Comparison of ENCODE assay signal across 24 cellular contexts in genomic region chr12:71321531-71321930, GRCh38.
A peak's percentile ranks its signal among the peaks of the same experiment; 100 is the strongest.
DNase-seq lines count a peak whose midpoint lies in the region; ATAC-seq, FAIRE-seq and TF ChIP-seq lines count a peak whose summit lies in the region.
"Had no signal": no experiment of that assay in that cellular context is flagged by ENCODE, and none has a peak within 500 bp of the region (broad histone marks: within the 10 kb centered on the region; RNA-seq: fewer than 3 reads in every experiment).

No MANE protein-coding gene starts in this region.

- H3K79me2 ChIP-seq in HCT116 (ENCODE audit: insufficient read depth, low read length) (no peaks in the 10 kb centered on the region), astrocyte (ENCODE audit: insufficient read depth, low read length) (no peaks in the 10 kb centered on the region), H1 (ENCODE audit: control insufficient read depth in 1 of 2, insufficient read depth in 2 of 2, low read length in 2 of 2) (no peaks in the 10 kb centered on the region), smooth muscle cell (ENCODE audit: low read depth) (no peaks in the 10 kb centered on the region)

- H3K4me2 ChIP-seq in HCT116 (ENCODE audit: low read length) (no peak overlapping the region), astrocyte (ENCODE audit: low read length) (no peak overlapping the region), H1 (ENCODE audit: insufficient read depth in 1 of 2, low read depth in 2 of 2, low read length in 2 of 2) (no peak overlapping the region), smooth muscle cell (no peak overlapping the region)
- H3K4me2 ChIP-seq: A549; BLaER1 treated with 17β-estradiol and CSF1 and Interleukin-3, amounts not matched to agents 10 nM and 100 nM had no signal

- DNase-seq in HCT116 (ENCODE audit: low read depth, low spot score): no peak
- DNase-seq in OCI-M1 (lab: John Stamatoyannopoulos, UW): peak; percentile 29
- DNase-seq in astrocyte (ENCODE audit: low read depth): no peak
- DNase-seq in H1 (ENCODE audit: low read depth in 1 of 2, low spot score in 2 of 2): no peak
- DNase-seq in stimulated activated CD4-positive, alpha-beta T cell treated with anti-CD3 and anti-CD28 coated beads, Interleukin-4, amount 100 ng/mL, for 24 hours: no peak
- DNase-seq in activated CD8-positive, alpha-beta T cell treated with anti-CD3 and anti-CD28 coated beads for 36 hours: no peak
- no peak for DNase-seq in smooth muscle cell (lab: John Stamatoyannopoulos, UW; ENCODE audit: unreplicated experiment)
- DNase-seq: 8988T; ACHN; AML-193; BE2C; CD4-positive, alpha-beta T cell; CD8-positive, alpha-beta memory T cell; DMS 273 treated with DMSO at 0.1 percent for 48 hours; DND-41; GOT3; H7; HCEC 1CT; HFFc6 had no signal

- POLR2A ChIA-PET in HCT116 (lab: Charles Lee): no interaction called here
- POLR2A ChIA-PET in H1 (lab: Charles Lee; ENCODE audit: partially characterized antibody): no interaction called here
- POLR2A ChIA-PET in activated CD8-positive, alpha-beta T cell treated with anti-CD3 and anti-CD28 coated beads for 36 hours (lab: Charles Lee): no interaction called here

- H3K36me3 Mint-ChIP-seq in astrocyte (ENCODE audit: low read depth, unreplicated experiment): no peaks in the 10 kb centered on the region
- H3K36me3 Mint-ChIP-seq in activated CD8-positive, alpha-beta T cell treated with anti-CD3 and anti-CD28 coated beads for 36 hours (ENCODE audit: low read depth): no peaks in the 10 kb centered on the region
- H3K36me3 Mint-ChIP-seq: CD14-positive monocyte had no signal

- H3K4me1 Mint-ChIP-seq in astrocyte (ENCODE audit: low read depth, unreplicated experiment): no peaks in the 10 kb centered on the region
- no peaks in the 10 kb centered on the region for H3K4me1 Mint-ChIP-seq in activated CD8-positive, alpha-beta T cell treated with anti-CD3 and anti-CD28 coated beads for 36 hours (ENCODE audit: low read depth)
- H3K4me1 Mint-ChIP-seq: CD14-positive monocyte; CD8-positive, alpha-beta memory T cell had no signal

- H3K27me3 ChIP-seq in HCT116 (ENCODE audit: insufficient read depth, low read length) (no peaks in the 10 kb centered on the region), astrocyte (ENCODE audit: insufficient read depth, low read length) (no peaks in the 10 kb centered on the region), H1 (replicated peaks in 1 of 4; ENCODE audit: control insufficient read depth in 3 of 4, extremely low read depth in 1 of 4, insufficient read depth in 3 of 4, low read length in 3 of 4) (no peaks in the 10 kb centered on the region), smooth muscle cell (ENCODE audit: low read depth) (no peaks in the 10 kb centered on the region)
- H3K27me3 ChIP-seq: BE2C; BLaER1 treated with 17β-estradiol and CSF1 and Interleukin-3, amounts not matched to agents 10 nM and 100 nM had no signal

- RAD21 ChIA-PET in HCT116 (lab: Charles Lee; ENCODE audit: low non-redundant PET in 1 of 2, low total read pairs in 2 of 2, uncharacterized antibody in 2 of 2, unreplicated experiment in 2 of 2): no interaction called here

- no peak overlapping the region for H4K91ac ChIP-seq in H1 (replicated peaks; ENCODE audit: insufficient read length, low read length)

- BruUV-seq in HCT116 (replicated peaks; lab: Mats Ljungman, UMichigan): no TSS peak

- TF ChIP-seq RAD21 in HCT116 (IDR thresholded peaks at IDR 0.05; ENCODE audit: low read depth) (no peak), H1 (IDR thresholded peaks at IDR 0.05 in 1 of 2, conservative IDR thresholded peaks at IDR 0.05 in 1 of 2; ENCODE audit: low read depth in 2 of 2, low read length in 2 of 2) (no peak)

- TF ChIP-seq CTCF in HCT116 (IDR thresholded peaks at IDR 0.05 in 2 of 3, conservative IDR thresholded peaks at IDR 0.05 in 1 of 3; ENCODE audit: borderline replicate concordance in 1 of 3, insufficient read depth in 1 of 3, low read depth in 2 of 3, low read length in 2 of 3): no peak
- no peak for TF ChIP-seq CTCF in astrocyte (IDR thresholded peaks at IDR 0.05; ENCODE audit: insufficient read depth, low read depth, low read length)
- no peak for TF ChIP-seq CTCF in H1 (IDR thresholded peaks at IDR 0.05; ENCODE audit: control extremely low read depth in 1 of 3, insufficient read depth in 1 of 3, low read depth in 1 of 3, low read length in 3 of 3)
- no peak for TF ChIP-seq CTCF in activated CD8-positive, alpha-beta T cell treated with anti-CD3 and anti-CD28 coated beads for 36 hours (IDR thresholded peaks at IDR 0.05)
- no peak for TF ChIP-seq CTCF in smooth muscle cell (IDR thresholded peaks at IDR 0.05; ENCODE audit: borderline replicate concordance, insufficient read depth, poor library complexity, severe bottlenecking)

- no peaks in the 10 kb centered on the region for H3K9me2 ChIP-seq in HCT116 (ENCODE audit: insufficient read depth)

- H3K27me3 Mint-ChIP-seq in astrocyte (ENCODE audit: low read depth, unreplicated experiment): no peaks in the 10 kb centered on the region
- H3K27me3 Mint-ChIP-seq in activated CD8-positive, alpha-beta T cell treated with anti-CD3 and anti-CD28 coated beads for 36 hours: no peaks in the 10 kb centered on the region
- H3K27me3 Mint-ChIP-seq: CD4-positive, alpha-beta T cell had no signal

- no peak overlapping the region for H3K9ac ChIP-seq in HCT116 (ENCODE audit: low read length)
- H3K9ac ChIP-seq in astrocyte (ENCODE audit: low read length): no peak overlapping the region
- no peak overlapping the region for H3K9ac ChIP-seq in H1 (replicated peaks in 1 of 4; ENCODE audit: extremely low read depth in 1 of 4, low read depth in 3 of 4, low read length in 3 of 4)
- H3K9ac ChIP-seq in smooth muscle cell (ENCODE audit: low read depth): no peak overlapping the region
- H3K9ac ChIP-seq: BLaER1 treated with 17β-estradiol and CSF1 and Interleukin-3, amounts not matched to agents 10 nM and 100 nM had no signal

- H3K36me3 ChIP-seq in HCT116 (ENCODE audit: control insufficient read depth in 1 of 2, insufficient read depth in 2 of 2, low read length in 2 of 2) (no peaks in the 10 kb centered on the region), astrocyte (ENCODE audit: insufficient read depth, low read length) (no peaks in the 10 kb centered on the region), H1 (ENCODE audit: control insufficient read depth in 2 of 4, insufficient read depth in 4 of 4, low read length in 3 of 4) (peaks cover 0 to 2% (median 0%) of the 10 kb centered on the region in 4 experiments; a peak in 1 of 8 replicates), smooth muscle cell (ENCODE audit: low read depth) (no peaks in the 10 kb centered on the region)
- H3K36me3 ChIP-seq: BE2C; BLaER1 treated with 17β-estradiol and CSF1 and Interleukin-3, amounts not matched to agents 10 nM and 100 nM had no signal

- H3K9me3 ChIP-seq in HCT116 (ENCODE audit: control insufficient read depth in 1 of 2, insufficient read depth in 1 of 2, low read depth in 1 of 2, low read length in 2 of 2) (peaks cover 4 to 6% of the 10 kb centered on the region in 2 experiments; a peak in 2 of 4 replicates), astrocyte (ENCODE audit: insufficient read depth, low read depth, low read length) (peaks cover 3% of the 10 kb centered on the region), H1 (ENCODE audit: insufficient read depth in 2 of 2, low read depth in 1 of 2, low read length in 1 of 2) (peaks cover 10 to 12% of the 10 kb centered on the region in 2 experiments; a peak in 2 of 4 replicates), smooth muscle cell (replicated peaks; ENCODE audit: low read depth) (peaks cover 6% of the 10 kb centered on the region)

- no peak overlapping the region for H2BK15ac ChIP-seq in H1 (ENCODE audit: low read length)

- intact Hi-C loops in HCT116 (cut with micrococcal nuclease): no loop called here
- intact Hi-C loops in activated CD8-positive, alpha-beta T cell treated with anti-CD3 and anti-CD28 coated beads for 36 hours (cut with micrococcal nuclease): no loop called here

- H2BK5ac ChIP-seq in H1 (ENCODE audit: low read depth, low read length): no peak overlapping the region

- ATAC-seq in HCT116: no peak
- no peak for ATAC-seq in activated CD8-positive, alpha-beta T cell treated with anti-CD3 and anti-CD28 coated beads for 36 hours
- ATAC-seq: A549 had no signal

- H2AFZ ChIP-seq in HCT116 (ENCODE audit: low read depth, low read length, poor library complexity, severe bottlenecking) (no peak overlapping the region), astrocyte (ENCODE audit: low read depth, low read length) (no peak overlapping the region), H1 (ENCODE audit: low read length) (no peak overlapping the region), smooth muscle cell (ENCODE audit: low read depth) (no peak overlapping the region)

- peaks cover 18% of the 10 kb centered on the region for H3K9me3 Mint-ChIP-seq in astrocyte (ENCODE audit: unreplicated experiment)
- peaks cover 22% of the 10 kb centered on the region for H3K9me3 Mint-ChIP-seq in activated CD8-positive, alpha-beta T cell treated with anti-CD3 and anti-CD28 coated beads for 36 hours

- no peak overlapping the region for H3K4me3 Mint-ChIP-seq in astrocyte (ENCODE audit: unreplicated experiment)
- no peak overlapping the region for H3K4me3 Mint-ChIP-seq in activated CD8-positive, alpha-beta T cell treated with anti-CD3 and anti-CD28 coated beads for 36 hours
- H3K4me3 Mint-ChIP-seq: CD14-positive monocyte; CD4-positive, alpha-beta T cell; CD8-positive, alpha-beta memory T cell; HFFc6 had no signal

- no peak overlapping the region for H4K8ac ChIP-seq in H1 (ENCODE audit: extremely low read depth, insufficient read depth, low read length)

- H3K4ac ChIP-seq in H1 (replicated peaks; ENCODE audit: insufficient read length, low read depth, low read length): no peak overlapping the region

- H3K56ac ChIP-seq in H1 (replicated peaks; ENCODE audit: insufficient read length, low read depth, low read length): no peak overlapping the region

- H3K4me3 ChIP-seq in HCT116 (replicated peaks in 1 of 2; ENCODE audit: low read depth in 1 of 2, low read length in 2 of 2) (no peak overlapping the region), astrocyte (ENCODE audit: insufficient read depth, low read depth, low read length) (no peak overlapping the region), H1 (ENCODE audit: extremely low read depth in 1 of 4, insufficient read depth in 2 of 4, low read depth in 3 of 4, low read length in 4 of 4) (no peak overlapping the region), smooth muscle cell (no peak overlapping the region)
- H3K4me3 ChIP-seq: A549; BLaER1 treated with 17β-estradiol and CSF1 and Interleukin-3, amounts not matched to agents 10 nM and 100 nM had no signal

- H4K20me1 ChIP-seq in HCT116 (ENCODE audit: insufficient read depth) (no peaks in the 10 kb centered on the region), astrocyte (ENCODE audit: insufficient read depth, low read length) (no peaks in the 10 kb centered on the region), H1 (replicated peaks in 1 of 2; ENCODE audit: control insufficient read depth in 1 of 2, insufficient read depth in 2 of 2, low read length in 2 of 2) (no peaks in the 10 kb centered on the region), smooth muscle cell (ENCODE audit: low read depth) (no peaks in the 10 kb centered on the region)
- H4K20me1 ChIP-seq: BLaER1 treated with 17β-estradiol and CSF1 and Interleukin-3, amounts not matched to agents 10 nM and 100 nM had no signal

- no peak overlapping the region for H2BK12ac ChIP-seq in H1 (ENCODE audit: low read depth, low read length)

- H3K23ac ChIP-seq in H1 (ENCODE audit: insufficient read length): no peak overlapping the region

- no peak for TF ChIP-seq EP300 in H1 (IDR thresholded peaks at IDR 0.05; ENCODE audit: borderline replicate concordance in 1 of 2, low read depth in 2 of 2, low read length in 2 of 2)

- H3K14ac ChIP-seq in H1 (ENCODE audit: insufficient read length): no peak overlapping the region

- H3K27ac ChIP-seq in HCT116 (ENCODE audit: low read depth, low read length) (no peak overlapping the region), astrocyte (ENCODE audit: low read depth, low read length) (no peak overlapping the region), H1 (ENCODE audit: low read depth, low read length) (no peak overlapping the region), smooth muscle cell (ENCODE audit: low read depth) (no peak overlapping the region)
- H3K27ac ChIP-seq: A549; BLaER1 treated with 17β-estradiol and CSF1 and Interleukin-3, amounts not matched to agents 10 nM and 100 nM had no signal

- no peak overlapping the region for H2AK5ac ChIP-seq in H1 (ENCODE audit: low read depth, low read length)

- H3K79me1 ChIP-seq in H1 (ENCODE audit: low read depth, low read length): no peaks in the 10 kb centered on the region

- H3K27ac Mint-ChIP-seq in astrocyte (ENCODE audit: unreplicated experiment): no peak overlapping the region
- H3K27ac Mint-ChIP-seq in activated CD8-positive, alpha-beta T cell treated with anti-CD3 and anti-CD28 coated beads for 36 hours: no peak overlapping the region
- H3K27ac Mint-ChIP-seq: CD14-positive monocyte; CD4-positive, alpha-beta T cell; CD8-positive, alpha-beta memory T cell; HFFc6 had no signal

- H3K23me2 ChIP-seq in H1 (ENCODE audit: low read depth, low read length): no peaks in the 10 kb centered on the region

- peak; percentile 5 for FAIRE-seq in astrocyte (lab: Jason Lieb, UNC)
- no peak for FAIRE-seq in H1 (lab: Jason Lieb, UNC)
- FAIRE-seq: A549, D721Med, G401.6 had no signal

- H2BK120ac ChIP-seq in H1 (replicated peaks; ENCODE audit: low read depth, low read length): no peak overlapping the region

- H2BK20ac ChIP-seq in H1 (ENCODE audit: low read length): no peak overlapping the region

- no peak for TF ChIP-seq POLR2A in HCT116 (IDR thresholded peaks at IDR 0.05; ENCODE audit: borderline replicate concordance, extremely low read depth, insufficient read depth, insufficient read length)
- no peak for TF ChIP-seq POLR2A in H1 (IDR thresholded peaks at IDR 0.05; ENCODE audit: control extremely low read depth in 1 of 2, low read depth in 2 of 2, low read length in 2 of 2)

- H3F3A ChIP-seq in smooth muscle cell (ENCODE audit: low read depth): no peaks in the 10 kb centered on the region

- no peak overlapping the region for H3K18ac ChIP-seq in H1 (ENCODE audit: extremely low read depth, low read length)

- H3K4me1 ChIP-seq in HCT116 (ENCODE audit: control insufficient read depth in 1 of 2, insufficient read depth in 2 of 2, low read length in 2 of 2) (no peaks in the 10 kb centered on the region), astrocyte (ENCODE audit: insufficient read depth, low read length) (no peaks in the 10 kb centered on the region), H1 (replicated peaks in 1 of 4; ENCODE audit: control insufficient read depth in 3 of 4, insufficient read depth in 4 of 4, low read length in 3 of 4) (no peaks in the 10 kb centered on the region), smooth muscle cell (ENCODE audit: low read depth) (no peaks in the 10 kb centered on the region)
- H3K4me1 ChIP-seq: A549; BE2C; BLaER1 treated with 17β-estradiol and CSF1 and Interleukin-3, amounts not matched to agents 10 nM and 100 nM had no signal

- H4K5ac ChIP-seq in H1 (ENCODE audit: insufficient read length, low read depth, low read length): no peak overlapping the region

- CTCF ChIA-PET in HCT116 (lab: Charles Lee) (no interaction called here), H1 (lab: Charles Lee; ENCODE audit: partially characterized antibody) (interaction anchor here (0.6 kb wide), 2 partner anchors 249 to 1008 kb away, joined by 3 to 4 read pairs; no protein-coding TSS in a partner anchor)
- CTCF ChIA-PET in activated CD8-positive, alpha-beta T cell treated with anti-CD3 and anti-CD28 coated beads for 36 hours (lab: Charles Lee): no interaction called here

Comparison
In these comparisons a context has a peak if more than half of its experiments do, and no peak if none do; other contexts are left out.
1. Of the 16 proteins assayed by ChIP-seq in both H1 and HCT116: peak only in H1: none; only in HCT116: CEBPB; in both: none; in neither: 15.